In genomic region chr17:68759002-68759342, GRCh38 we compare ENCODE assay signal across 1 cellular context.
TF ChIP-seq lines count a peak whose summit lies in the region.

No MANE protein-coding gene starts in this region.

TF ChIP-seq in H1, 55 proteins besides CTCF, POLR2A, EP300 and RAD21 (continued from another document):
- TF ChIP-seq CHD7 (IDR thresholded peaks at IDR 0.05; ENCODE audit: insufficient replicate concordance, low read length), result no peak
